Comparison of ENCODE assay signal across 8 cellular contexts in the genomic region with DNA sequence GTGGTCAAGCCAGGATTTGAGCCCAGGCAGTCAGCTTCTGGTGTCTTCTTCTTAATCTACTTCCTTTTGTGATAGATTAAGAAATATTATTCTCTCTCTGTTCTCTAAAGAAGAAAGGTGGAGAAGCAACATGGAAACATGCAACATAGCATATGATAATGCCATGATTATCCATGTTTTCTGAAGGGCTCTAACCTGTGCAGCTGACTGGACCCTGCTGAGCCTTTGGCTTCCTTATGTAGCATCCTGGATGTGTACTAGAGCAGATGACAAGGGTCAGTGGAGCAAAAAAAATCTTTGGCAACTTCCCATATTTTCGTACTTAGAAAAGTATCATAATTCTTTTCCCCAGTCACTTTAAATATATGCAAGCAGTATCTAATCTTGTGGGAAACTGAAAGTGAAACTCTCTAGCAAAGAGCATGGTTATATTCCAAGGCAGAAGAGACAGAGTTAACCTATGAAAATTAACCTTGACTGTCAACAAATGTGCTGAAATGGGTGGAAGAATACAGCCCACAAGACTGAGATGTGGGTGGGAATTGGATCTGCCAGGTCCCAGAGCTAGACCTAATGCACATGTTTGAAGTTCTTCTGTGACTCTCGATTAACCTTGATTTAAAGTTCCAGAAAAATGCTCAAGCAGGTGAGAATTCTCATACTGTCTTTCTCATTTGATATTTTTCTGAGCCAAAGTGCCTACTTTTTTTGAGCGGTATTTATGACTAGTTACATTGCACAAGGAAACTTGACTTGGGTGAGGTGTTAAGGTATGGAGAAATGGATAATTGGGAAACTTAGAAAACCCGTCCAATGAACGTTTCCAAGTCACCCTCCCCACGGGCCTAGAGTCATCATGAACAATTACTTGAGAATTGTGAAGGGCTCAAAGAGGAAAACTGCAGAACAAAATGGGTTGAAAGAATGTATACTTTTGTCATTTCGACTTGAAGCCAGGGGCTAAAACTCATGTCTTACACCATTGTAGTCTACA.
DNase-seq lines count a peak whose midpoint lies in the region; ATAC-seq lines count a peak whose summit lies in the region.

No MANE protein-coding gene starts in this region.

- ATAC-seq in HG03521 (IDR thresholded peaks at IDR 0.05; ENCODE audit: unreplicated experiment) = no peak

- no peaks in the 10 kb centered on the region for H3K27me3 Mint-ChIP-seq in activated naive CD4-positive, alpha-beta T cell treated with anti-CD3 and anti-CD28 coated beads, Interleukin-2, amount 50 U/mL, for 24 hours
- no peaks in the 10 kb centered on the region for H3K27me3 Mint-ChIP-seq in stimulated activated naive CD8-positive, alpha-beta T cell treated with anti-CD3 and anti-CD28 coated beads, Interleukin-15, Interleukin-2, amounts not matched to agents 100 ng/mL and 50 ng/mL, for 24 hours

- peaks cover 5% of the 10 kb centered on the region for H3K9me3 Mint-ChIP-seq in activated naive CD4-positive, alpha-beta T cell treated with anti-CD3 and anti-CD28 coated beads, Interleukin-2, amount 50 U/mL, for 24 hours
- no peaks in the 10 kb centered on the region for H3K9me3 Mint-ChIP-seq in stimulated activated naive CD8-positive, alpha-beta T cell treated with anti-CD3 and anti-CD28 coated beads, Interleukin-15, Interleukin-2, amounts not matched to agents 100 ng/mL and 50 ng/mL, for 24 hours

- peak overlapping the region; percentile 32 for H3K27ac Mint-ChIP-seq in activated naive CD4-positive, alpha-beta T cell treated with anti-CD3 and anti-CD28 coated beads, Interleukin-2, amount 50 U/mL, for 24 hours
- peak overlapping the region; percentile 28 for H3K27ac Mint-ChIP-seq in stimulated activated naive CD8-positive, alpha-beta T cell treated with anti-CD3 and anti-CD28 coated beads, Interleukin-15, Interleukin-2, amounts not matched to agents 100 ng/mL and 50 ng/mL, for 24 hours

- H3K4me1 Mint-ChIP-seq in activated naive CD4-positive, alpha-beta T cell treated with anti-CD3 and anti-CD28 coated beads, Interleukin-2, amount 50 U/mL, for 24 hours = peaks cover 33% of the 10 kb centered on the region
- peaks cover 26% of the 10 kb centered on the region for H3K4me1 Mint-ChIP-seq in stimulated activated naive CD8-positive, alpha-beta T cell treated with anti-CD3 and anti-CD28 coated beads, Interleukin-15, Interleukin-2, amounts not matched to agents 100 ng/mL and 50 ng/mL, for 24 hours (ENCODE audit: low read depth)

- peak overlapping the region; percentile 77 for H3K4me3 Mint-ChIP-seq in activated naive CD4-positive, alpha-beta T cell treated with anti-CD3 and anti-CD28 coated beads, Interleukin-2, amount 50 U/mL, for 24 hours
- H3K4me3 Mint-ChIP-seq in stimulated activated naive CD8-positive, alpha-beta T cell treated with anti-CD3 and anti-CD28 coated beads, Interleukin-15, Interleukin-2, amounts not matched to agents 100 ng/mL and 50 ng/mL, for 24 hours = peak overlapping the region; percentile 28

- peaks cover 18% of the 10 kb centered on the region for H3K36me3 Mint-ChIP-seq in activated naive CD4-positive, alpha-beta T cell treated with anti-CD3 and anti-CD28 coated beads, Interleukin-2, amount 50 U/mL, for 24 hours
- H3K36me3 Mint-ChIP-seq in stimulated activated naive CD8-positive, alpha-beta T cell treated with anti-CD3 and anti-CD28 coated beads, Interleukin-15, Interleukin-2, amounts not matched to agents 100 ng/mL and 50 ng/mL, for 24 hours (ENCODE audit: low read depth) = peaks cover 9% of the 10 kb centered on the region

- DNase-seq in activated naive CD4-positive, alpha-beta T cell treated with Interleukin-2 at 50 U/mL for 16 hours = no peak
- DNase-seq in HPDE6-E6E7 (ENCODE audit: extremely low spot score) = peak; percentile 10
- peak; percentile 34 for DNase-seq in dedifferentiated amniotic fluid mesenchymal stem cell (ENCODE audit: extremely low spot score)
- DNase-seq in COLO668 (lab: John Stamatoyannopoulos, UW; ENCODE audit: unreplicated experiment) = no peak
- DNase-seq in D341Med (ENCODE audit: low spot score) = no peak

Comparison
In these comparisons a context has a peak if more than half of its experiments do, and no peak if none do; other contexts are left out.
1. DNase-seq: peak in HPDE6-E6E7 (single experiment) and dedifferentiated amniotic fluid mesenchymal stem cell (single experiment); none in activated naive CD4-positive, alpha-beta T cell treated with Interleukin-2 at 50 U/mL for 16 hours (single experiment), COLO668 (single experiment) and D341Med (single experiment).